ENCODE assay signal across 1 cellular context in the genomic region with DNA sequence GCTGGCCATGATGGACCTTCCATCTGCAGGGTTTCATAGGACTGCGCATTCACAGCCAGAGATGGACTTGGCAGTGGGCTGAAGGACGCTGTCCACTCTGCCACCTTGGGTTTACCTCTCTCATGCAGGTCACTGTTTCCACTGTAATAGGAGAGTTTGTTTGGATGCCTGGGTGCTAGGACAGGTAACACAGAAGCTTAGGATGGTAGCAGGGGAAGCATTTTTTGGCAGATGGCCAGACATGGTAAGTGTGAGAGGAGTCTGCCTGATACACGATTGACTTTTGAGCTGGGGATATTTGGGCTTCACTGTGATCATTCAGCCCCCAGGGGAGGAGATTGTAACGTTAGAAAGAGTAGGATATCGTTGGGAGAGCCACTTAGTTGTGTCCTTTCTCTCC.
TF ChIP-seq lines count a peak whose summit lies in the region.

No MANE protein-coding gene starts in this region.

TF ChIP-seq in GM12878, 131 proteins besides CTCF, POLR2A, EP300 and RAD21 (continued from another document):
- TF ChIP-seq, protein P1, sequence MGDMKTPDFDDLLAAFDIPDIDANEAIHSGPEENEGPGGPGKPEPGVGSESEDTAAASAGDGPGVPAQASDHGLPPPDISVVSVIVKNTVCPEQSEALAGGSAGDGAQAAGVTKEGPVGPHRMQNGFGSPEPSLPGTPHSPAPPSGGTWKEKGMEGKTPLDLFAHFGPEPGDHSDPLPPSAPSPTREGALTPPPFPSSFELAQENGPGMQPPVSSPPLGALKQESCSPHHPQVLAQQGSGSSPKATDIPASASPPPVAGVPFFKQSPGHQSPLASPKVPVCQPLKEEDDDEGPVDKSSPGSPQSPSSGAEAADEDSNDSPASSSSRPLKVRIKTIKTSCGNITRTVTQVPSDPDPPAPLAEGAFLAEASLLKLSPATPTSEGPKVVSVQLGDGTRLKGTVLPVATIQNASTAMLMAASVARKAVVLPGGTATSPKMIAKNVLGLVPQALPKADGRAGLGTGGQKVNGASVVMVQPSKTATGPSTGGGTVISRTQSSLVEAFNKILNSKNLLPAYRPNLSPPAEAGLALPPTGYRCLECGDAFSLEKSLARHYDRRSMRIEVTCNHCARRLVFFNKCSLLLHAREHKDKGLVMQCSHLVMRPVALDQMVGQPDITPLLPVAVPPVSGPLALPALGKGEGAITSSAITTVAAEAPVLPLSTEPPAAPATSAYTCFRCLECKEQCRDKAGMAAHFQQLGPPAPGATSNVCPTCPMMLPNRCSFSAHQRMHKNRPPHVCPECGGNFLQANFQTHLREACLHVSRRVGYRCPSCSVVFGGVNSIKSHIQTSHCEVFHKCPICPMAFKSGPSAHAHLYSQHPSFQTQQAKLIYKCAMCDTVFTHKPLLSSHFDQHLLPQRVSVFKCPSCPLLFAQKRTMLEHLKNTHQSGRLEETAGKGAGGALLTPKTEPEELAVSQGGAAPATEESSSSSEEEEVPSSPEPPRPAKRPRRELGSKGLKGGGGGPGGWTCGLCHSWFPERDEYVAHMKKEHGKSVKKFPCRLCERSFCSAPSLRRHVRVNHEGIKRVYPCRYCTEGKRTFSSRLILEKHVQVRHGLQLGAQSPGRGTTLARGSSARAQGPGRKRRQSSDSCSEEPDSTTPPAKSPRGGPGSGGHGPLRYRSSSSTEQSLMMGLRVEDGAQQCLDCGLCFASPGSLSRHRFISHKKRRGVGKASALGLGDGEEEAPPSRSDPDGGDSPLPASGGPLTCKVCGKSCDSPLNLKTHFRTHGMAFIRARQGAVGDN (IDR thresholded peaks at IDR 0.05) = no peak
- TF ChIP-seq SMAD1 (IDR thresholded peaks at IDR 0.05; ENCODE audit: low read depth, partially characterized antibody) (peak; percentile 68), LARP7 (IDR thresholded peaks at IDR 0.05) (no peak)
